In genomic region chr6:20976391-20976790, GRCh38 we compare ENCODE assay signal across 8 cellular contexts.
"Had no signal": no experiment of that assay in that cellular context is flagged by ENCODE, and none has a peak within 500 bp of the region (broad histone marks: within the 10 kb centered on the region; RNA-seq: fewer than 3 reads in every experiment).

No MANE protein-coding gene starts in this region.

- FAIRE-seq: G401.6, GM12878, GM12891, GM12892, GM18507, GM19239 had no signal

- H3K4me3 ChIP-seq: GM12878 had no signal

- DNase-seq: GDM1, GF-D8 had no signal

- ATAC-seq: GM12878 had no signal
